In genomic region chr20:51624157-51624731, GRCh38 we compare ENCODE assay signal across 8 cellular contexts.
DNase-seq lines count a peak whose midpoint lies in the region; ATAC-seq, FAIRE-seq and TF ChIP-seq lines count a peak whose summit lies in the region.

No MANE protein-coding gene starts in this region.

- peak; percentile 72 for FAIRE-seq in HepG2 (lab: Jason Lieb, UNC)

- TF ChIP-seq CTCF in WERI-Rb-1 (IDR thresholded peaks at IDR 0.05; ENCODE audit: low read depth, low read length) (peak; percentile 75), HepG2 (CRISPR knock-in tag; IDR thresholded peaks at IDR 0.05) (peak; percentile 85)

- H3K27me3 ChIP-seq in WERI-Rb-1 (ENCODE audit: insufficient read depth, low read depth, severe bottlenecking) (no peaks in the 10 kb centered on the region), HepG2 (ENCODE audit: control insufficient read depth in 1 of 2, insufficient read depth in 2 of 2, low read length in 2 of 2) (no peaks in the 10 kb centered on the region)

- H4K20me1 ChIP-seq in HepG2 (ENCODE audit: insufficient read depth, low read length) = no peaks in the 10 kb centered on the region

- no peaks in the 10 kb centered on the region for H3K79me2 ChIP-seq in HepG2 (ENCODE audit: insufficient read depth, low read length)

- H3K4me3 ChIP-seq in WERI-Rb-1 (ENCODE audit: low read depth, low read length) (no peak overlapping the region), HepG2 (replicated peaks in 1 of 3; ENCODE audit: insufficient read depth in 1 of 3, low read depth in 2 of 3, low read length in 3 of 3) (no peak overlapping the region)

- H3K27ac Mint-ChIP-seq in central memory CD8-positive, alpha-beta T cell (ENCODE audit: low read depth) = peak overlapping the region; percentile 57

- no TSS peak for BruUV-seq in HepG2 (replicated peaks; lab: Mats Ljungman, UMichigan)

- intact Hi-C loops in HepG2 (cut with micrococcal nuclease; ENCODE audit: unreplicated experiment) = loop anchor here (1.0 to 10.0 kb wide), 2 partner anchors 252 to 639 kb away; no protein-coding TSS in a partner anchor

- no peaks in the 10 kb centered on the region for H3K27me3 Mint-ChIP-seq in central memory CD8-positive, alpha-beta T cell

- no peak overlapping the region for H3K4me2 ChIP-seq in HepG2 (ENCODE audit: low read depth, low read length)

- TF ChIP-seq EP300 in HepG2 (IDR thresholded peaks at IDR 0.05; ENCODE audit: low read depth in 2 of 2, low read length in 2 of 2) = no peak
- 0 out of 2 replicates have a peak, but pooled peaks have one; percentile 13 for TF ChIP-seq EP300 in HepG2 (CRISPR knock-in tag; IDR thresholded peaks at IDR 0.05; ENCODE audit: borderline replicate concordance)

- H3K4me1 Mint-ChIP-seq in central memory CD8-positive, alpha-beta T cell = peaks cover 26% of the 10 kb centered on the region

- CTCF ChIA-PET in HepG2 (lab: Yijun Ruan, JAX; ENCODE audit: low intra/inter-chr PET ratio, low total read pairs) = interaction anchor here (0.8 to 3.1 kb wide), 5 partner anchors 15 to 459 kb away, joined by 3 to 33 read pairs (median 5); no protein-coding TSS in a partner anchor

- POLR2A ChIA-PET in HepG2 (lab: Yijun Ruan, JAX) = no interaction called here

- peak; percentile 75 for TF ChIP-seq RAD21 in HepG2 (CRISPR knock-in tag; IDR thresholded peaks at IDR 0.05)

- no peaks in the 10 kb centered on the region for H3K9me3 ChIP-seq in WERI-Rb-1 (ENCODE audit: severe bottlenecking)
- no peaks in the 10 kb centered on the region for H3K9me3 ChIP-seq in HepG2 (ENCODE audit: low read length)

- no peak overlapping the region for H3K27ac ChIP-seq in WERI-Rb-1
- no peak overlapping the region for H3K27ac ChIP-seq in HepG2 (ENCODE audit: extremely low read length, insufficient read depth, low read length)

- peaks cover 14% of the 10 kb centered on the region for H3K4me1 ChIP-seq in HepG2 (ENCODE audit: insufficient read depth, low read length)

- H3K36me3 Mint-ChIP-seq in central memory CD8-positive, alpha-beta T cell (ENCODE audit: insufficient read depth) = peaks cover 3% of the 10 kb centered on the region

- in situ Hi-C loops in HepG2 (cut with HindIII; ENCODE audit: extremely low pct_ligation_motif_present, low pct_unique_long_range_greater_than_20kb) = no loop called here

- no peak overlapping the region for H3K4me3 Mint-ChIP-seq in central memory CD8-positive, alpha-beta T cell

- TF ChIP-seq POLR2A in GM18505 (IDR thresholded peaks at IDR 0.05; ENCODE audit: borderline replicate concordance, extremely low read depth, insufficient read depth, insufficient read length) = no peak
- no peak for TF ChIP-seq POLR2A in HepG2 (IDR thresholded peaks at IDR 0.05; ENCODE audit: insufficient read depth in 1 of 2, low read depth in 2 of 2, low read length in 2 of 2)

- 78% methylated on average over 15 of the region's 17 CpGs for WGBS in HepG2 (ENCODE audit: low lambda C conversion rate)

- no peaks in the 10 kb centered on the region for H3K9me3 Mint-ChIP-seq in central memory CD8-positive, alpha-beta T cell

- peaks cover 3% of the 10 kb centered on the region for H3K36me3 ChIP-seq in WERI-Rb-1
- H3K36me3 ChIP-seq in HepG2 (replicated peaks in 1 of 2; ENCODE audit: control insufficient read depth in 1 of 2, insufficient read depth in 2 of 2, low read length in 2 of 2) = peaks cover 19 to 20% of the 10 kb centered on the region in 2 experiments; a peak in 4 of 5 replicates

- ATAC-seq in GM18505 (IDR thresholded peaks at IDR 0.05; ENCODE audit: unreplicated experiment) (peak; percentile 62), HepG2 (peak; percentile 71), GM19452 (IDR thresholded peaks at IDR 0.05; ENCODE audit: unreplicated experiment) (no peak)
- ATAC-seq in central memory CD8-positive, alpha-beta T cell (replicated peaks; ENCODE audit: extremely low read depth, poor library complexity, severe bottlenecking) = peak; percentile 39

- H2AFZ ChIP-seq in HepG2 (ENCODE audit: low read length) = no peak overlapping the region

- no peak overlapping the region for H3K9ac ChIP-seq in HepG2 (ENCODE audit: insufficient read depth, low read depth, low read length)

- DNase-seq in AG08395 (ENCODE audit: low spot score) (peak; percentile 80), NCI-H1105 treated with DMSO at 0.1 percent for 48 hours (lab: John Stamatoyannopoulos, UW) (peak; percentile 56), WERI-Rb-1 (peak; percentile 49), HepG2 (ENCODE audit: low spot score) (peak; percentile 59)
- peak; percentile 44 to 58 for DNase-seq in central memory CD8-positive, alpha-beta T cell (ENCODE audit: low spot score in 2 of 2)
- DNase-seq in stimulated activated CD8-positive, alpha-beta memory T cell treated with anti-CD3 and anti-CD28 coated beads, Interleukin-12 subunit alpha, Interleukin-12 subunit beta, amount 100 ng/mL, for 4 hours (ENCODE audit: low read depth) = peak; percentile 21

TF ChIP-seq in HepG2, 621 proteins besides CTCF, POLR2A, EP300 and RAD21 (continues in another document):
- no peak for TF ChIP-seq ZMAT3 (CRISPR knock-in tag; conservative IDR thresholded peaks at IDR 0.05)
- TF ChIP-seq REST (IDR thresholded peaks at IDR 0.05; ENCODE audit: borderline replicate concordance in 1 of 2, low read depth in 1 of 2, low read length in 2 of 2) = no peak
- peak; percentile 85 for TF ChIP-seq XRCC5 (optimal IDR thresholded peaks at IDR 0.05; ENCODE audit: low read length)
- 0 out of 2 replicates have a peak, but pooled peaks have one; percentile 36 for TF ChIP-seq ZBTB7B (CRISPR knock-in tag; IDR thresholded peaks at IDR 0.05)
- no peak for TF ChIP-seq ZSCAN21 (CRISPR knock-in tag; IDR thresholded peaks at IDR 0.05; ENCODE audit: borderline replicate concordance)
- no peak for TF ChIP-seq FOXP1 (IDR thresholded peaks at IDR 0.05)
- no peak for TF ChIP-seq FOXP1 (CRISPR knock-in tag; IDR thresholded peaks at IDR 0.05)
- no peak for TF ChIP-seq MAFK (conservative IDR thresholded peaks at IDR 0.05 in 1 of 2, IDR thresholded peaks at IDR 0.05 in 1 of 2; ENCODE audit: low read length in 2 of 2)
- TF ChIP-seq MAX (IDR thresholded peaks at IDR 0.05) = peak; percentile 40; the same call in 1 of the 2 replicates
- TF ChIP-seq ZMYM4 (CRISPR knock-in tag; IDR thresholded peaks at IDR 0.05) = peak; percentile 37
- peak; percentile 34; the same call in 1 of the 2 replicates for TF ChIP-seq ZBTB4 (CRISPR knock-in tag; IDR thresholded peaks at IDR 0.05; ENCODE audit: borderline replicate concordance)
- TF ChIP-seq ZBTB8A (CRISPR knock-in tag; IDR thresholded peaks at IDR 0.05; ENCODE audit: borderline replicate concordance, low read depth) = no peak
- TF ChIP-seq MED13 (CRISPR knock-in tag; IDR thresholded peaks at IDR 0.05) = no peak
- peak; percentile 25 for TF ChIP-seq AGO2 (optimal IDR thresholded peaks at IDR 0.05; ENCODE audit: low read depth, low read length)
- TF ChIP-seq RXRA (CRISPR knock-in tag; IDR thresholded peaks at IDR 0.05) = peak; percentile 55; the same call in 1 of the 2 replicates
- peak; percentile 41; the same call in 1 of the 2 replicates for TF ChIP-seq RXRB (CRISPR knock-in tag; IDR thresholded peaks at IDR 0.05; ENCODE audit: borderline replicate concordance)

Comparison
In these comparisons a context has a peak if more than half of its experiments do, and no peak if none do; other contexts are left out.
1. DNase-seq: peak in every context shown above with its lines; median percentile 80 in AG08395; 59 in HepG2; 56 in NCI-H1105 treated with DMSO at 0.1 percent for 48 hours; 51 in central memory CD8-positive, alpha-beta T cell; 49 in WERI-Rb-1; 21 in stimulated activated CD8-positive, alpha-beta memory T cell treated with anti-CD3 and anti-CD28 coated beads, Interleukin-12 subunit alpha, Interleukin-12 subunit beta, amount 100 ng/mL, for 4 hours.